8 cellular contexts compared by ENCODE assay signal in genomic region chr3:132723024-132723462, GRCh38. TPM values are rescaled to one million over a fixed set of nuclear protein-coding genes. Genes with fewer than 3 reads are reported as not detected.
DNase-seq lines count a peak whose midpoint lies in the region; ATAC-seq and TF ChIP-seq lines count a peak whose summit lies in the region.

No MANE protein-coding gene starts in this region.

- H3K4me1 ChIP-seq in CD8-positive, alpha-beta memory T cell (ENCODE audit: insufficient read depth, low read length): peaks cover 24% of the 10 kb centered on the region
- peaks cover 22 to 35% of the 10 kb centered on the region in 2 donors for H3K4me1 ChIP-seq in thoracic aorta (ENCODE audit: control insufficient read depth in 1 of 2, low read depth in 2 of 2)

- POLR2A ChIA-PET in CD8-positive, alpha-beta memory T cell (lab: Charles Lee): interaction anchor here (1.2 kb wide), 1 partner anchor 850 kb away, joined by 5 read pairs; the partner anchor contains the start of gene CDV3

- H3K4me3 ChIP-seq in CD8-positive, alpha-beta memory T cell (ENCODE audit: low read length): peak overlapping the region; percentile 69
- peak overlapping the region; percentile 87 for H3K4me3 ChIP-seq in thoracic aorta

- H3K4me1 Mint-ChIP-seq in CD8-positive, alpha-beta memory T cell: peaks cover 35 to 43% (median 42%) of the 10 kb centered on the region in 3 donors
- peaks cover 40% of the 10 kb centered on the region for H3K4me1 Mint-ChIP-seq in activated naive CD8-positive, alpha-beta T cell treated with anti-CD3 and anti-CD28 coated beads, Interleukin-2, amount 50 U/mL, for 24 hours

- no peaks in the 10 kb centered on the region for H3K9me3 Mint-ChIP-seq in CD8-positive, alpha-beta memory T cell
- H3K9me3 Mint-ChIP-seq in activated naive CD8-positive, alpha-beta T cell treated with anti-CD3 and anti-CD28 coated beads, Interleukin-2, amount 50 U/mL, for 24 hours: no peaks in the 10 kb centered on the region

- DNase-seq in CD8-positive, alpha-beta memory T cell: no peak
- no peak for DNase-seq in activated naive CD8-positive, alpha-beta T cell treated with anti-CD3 and anti-CD28 coated beads, Interleukin-2, amount 50 U/mL, for 24 hours
- DNase-seq in kidney glomerular epithelial cell (lab: John Stamatoyannopoulos, UW) (peak; percentile 77), thoracic aorta (ENCODE audit: low spot score) (no peak), SIG-M5 treated with dmso at 0.1 percent for 504 hours (lab: John Stamatoyannopoulos, UW; ENCODE audit: unreplicated experiment) (no peak), NCI-H2029 treated with DMSO at 0.1 percent for 48 hours (lab: John Stamatoyannopoulos, UW) (no peak)
- DNase-seq in NK-92 treated with Interleukin-12 subunit alpha and Interleukin-12 subunit beta, amount 100 ng/mL, for 24 hours (lab: John Stamatoyannopoulos, UW): no peak

- no peaks in the 10 kb centered on the region for H3K27me3 ChIP-seq in CD8-positive, alpha-beta memory T cell (ENCODE audit: insufficient read depth, low read length, poor library complexity, severe bottlenecking)
- no peaks in the 10 kb centered on the region for H3K27me3 ChIP-seq in thoracic aorta (replicated peaks; ENCODE audit: insufficient read depth)

- peak overlapping the region; percentile 86 to 94 (median 93) for H3K4me3 Mint-ChIP-seq in CD8-positive, alpha-beta memory T cell
- H3K4me3 Mint-ChIP-seq in activated naive CD8-positive, alpha-beta T cell treated with anti-CD3 and anti-CD28 coated beads, Interleukin-2, amount 50 U/mL, for 24 hours: peak overlapping the region; percentile 85

- no peaks in the 10 kb centered on the region for H3K9me3 ChIP-seq in CD8-positive, alpha-beta memory T cell (ENCODE audit: low read length)
- H3K9me3 ChIP-seq in thoracic aorta: no peaks in the 10 kb centered on the region

- no peak for TF ChIP-seq CTCF in thoracic aorta (IDR thresholded peaks at IDR 0.05)

- no peaks in the 10 kb centered on the region for H3K36me3 ChIP-seq in CD8-positive, alpha-beta memory T cell (ENCODE audit: insufficient read depth, low read length)
- no peaks in the 10 kb centered on the region for H3K36me3 ChIP-seq in thoracic aorta

- CTCF ChIA-PET in CD8-positive, alpha-beta memory T cell (lab: Charles Lee): interaction anchor here (1.0 to 1.5 kb wide), 2 partner anchors 9 to 701 kb away, joined by 3 to 4 read pairs; no protein-coding TSS in a partner anchor

- peak overlapping the region; percentile 75 to 91 (median 82) for H3K27ac Mint-ChIP-seq in CD8-positive, alpha-beta memory T cell
- peak overlapping the region; percentile 19 for H3K27ac Mint-ChIP-seq in activated naive CD8-positive, alpha-beta T cell treated with anti-CD3 and anti-CD28 coated beads, Interleukin-2, amount 50 U/mL, for 24 hours

- ATAC-seq in HG02588 (IDR thresholded peaks at IDR 0.05; ENCODE audit: unreplicated experiment): peak; percentile 0
- no peak for ATAC-seq in activated naive CD8-positive, alpha-beta T cell treated with anti-CD3 and anti-CD28 coated beads, Interleukin-2, amount 50 U/mL, for 24 hours
- peak; percentile 48 for ATAC-seq in thoracic aorta (ENCODE audit: insufficient number of reproducible peaks, low FRiP score, low read depth)

- H3K36me3 Mint-ChIP-seq in CD8-positive, alpha-beta memory T cell: peaks cover 0 to 18% (median 5%) of the 10 kb centered on the region in 3 donors
- H3K36me3 Mint-ChIP-seq in activated naive CD8-positive, alpha-beta T cell treated with anti-CD3 and anti-CD28 coated beads, Interleukin-2, amount 50 U/mL, for 24 hours (ENCODE audit: low read depth): peaks cover 9% of the 10 kb centered on the region

- peaks cover 0 to 4% of the 10 kb centered on the region in 2 donors for H3K27me3 Mint-ChIP-seq in CD8-positive, alpha-beta memory T cell
- peaks cover 3% of the 10 kb centered on the region for H3K27me3 Mint-ChIP-seq in activated naive CD8-positive, alpha-beta T cell treated with anti-CD3 and anti-CD28 coated beads, Interleukin-2, amount 50 U/mL, for 24 hours

- H3K27ac ChIP-seq in CD8-positive, alpha-beta memory T cell (ENCODE audit: low read depth, low read length): peak overlapping the region; percentile 26
- H3K27ac ChIP-seq in thoracic aorta: peak overlapping the region; percentile 71 to 83

RNA-seq across cellular contexts. Expression of gene NPHP3, which starts 0.8 kb away (rescaled TPM):
- total RNA-seq in CD8-positive, alpha-beta memory T cell: 10 to 100 TPM; 11.7 to 13.9 TPM
- polyA plus RNA-seq in CD8-positive, alpha-beta memory T cell: 3.9 TPM
- 10 to 100 TPM; 36.3 to 99.7 TPM for total RNA-seq in thoracic aorta
